In the genomic region with DNA sequence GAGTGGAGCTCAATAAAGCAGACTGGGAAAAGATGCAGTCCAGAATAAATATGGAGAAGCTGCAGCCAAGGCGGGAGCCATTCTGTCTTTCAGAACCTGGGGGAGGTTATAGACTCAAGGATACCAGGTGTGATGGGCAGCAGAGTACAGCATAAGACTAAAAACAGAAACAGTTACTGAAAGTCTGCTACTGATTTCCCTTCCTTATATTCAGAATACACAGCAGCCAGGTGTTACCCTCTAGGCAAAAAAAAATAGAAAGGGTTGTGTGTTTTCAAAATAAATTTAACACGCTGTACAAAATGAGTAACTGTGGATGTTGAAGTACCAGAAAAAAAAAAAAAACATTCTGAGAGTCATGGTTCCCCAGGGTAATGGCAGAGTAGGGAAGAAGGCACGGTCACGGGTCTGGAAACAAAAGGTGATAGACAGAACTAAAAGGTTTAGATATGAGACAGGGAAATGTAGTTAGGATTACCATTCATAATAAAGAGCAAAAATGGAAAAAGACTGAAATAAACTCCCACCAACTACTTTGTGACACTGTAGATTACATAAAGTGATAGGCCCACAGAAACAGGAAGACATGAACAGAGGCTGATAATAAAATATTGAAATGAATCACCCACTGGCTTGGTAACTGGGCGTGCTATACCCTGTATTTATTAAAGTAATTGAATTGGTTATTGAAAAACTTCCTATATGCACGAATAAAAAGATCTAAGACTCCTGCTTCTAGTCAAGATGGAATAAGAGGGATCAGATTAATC, we compare ENCODE assay signal across 14 cellular contexts. TPM values are rescaled to one million over a fixed set of nuclear protein-coding genes. Genes with fewer than 3 reads are reported as not detected.
A peak's percentile ranks its signal among the peaks of the same experiment; 100 is the strongest.
DNase-seq lines count a peak whose midpoint lies in the region; ATAC-seq and TF ChIP-seq lines count a peak whose summit lies in the region.
"Had no signal": no experiment of that assay in that cellular context is flagged by ENCODE, and none has a peak within 500 bp of the region (broad histone marks: within the 10 kb centered on the region; RNA-seq: fewer than 3 reads in every experiment).

No MANE protein-coding gene starts in this region.

- H3K9me3 Mint-ChIP-seq in T-helper 2 cell treated with Interferon-gamma antibody and Interleukin-4, amounts not matched to agents 5 μg/mL and 100 μg/mL, for 36 hours: no peaks in the 10 kb centered on the region

- DNase-seq in GM12864 (ENCODE audit: low read depth) (peak; percentile 57), medulla oblongata (ENCODE audit: extremely low spot score) (no peak), cerebellum (ENCODE audit: low spot score) (no peak)
- DNase-seq in activated effector memory CD4-positive, alpha-beta T cell treated with Interleukin-2 at 50 U/mL for 16 hours: no peak
- DNase-seq in T-helper 2 cell treated with Interferon-gamma antibody and Interleukin-4, amounts not matched to agents 5 μg/mL and 100 μg/mL, for 36 hours (ENCODE audit: low spot score): no peak
- DNase-seq: amygdala, DMS79, H7, NCI-H526 had no signal

- H3K27me3 Mint-ChIP-seq in T-helper 2 cell treated with Interferon-gamma antibody and Interleukin-4, amounts not matched to agents 5 μg/mL and 100 μg/mL, for 36 hours (ENCODE audit: low read depth): peaks cover 14% of the 10 kb centered on the region

- ATAC-seq in GM19372 (IDR thresholded peaks at IDR 0.05; ENCODE audit: low read depth, unreplicated experiment) (peak; percentile 96), HG02763 (IDR thresholded peaks at IDR 0.05; ENCODE audit: unreplicated experiment) (peak; percentile 100), HG03457 (IDR thresholded peaks at IDR 0.05; ENCODE audit: unreplicated experiment) (peak; percentile 99)
- ATAC-seq: SK-N-SH treated with all-trans-retinoic acid at 6 μM for 48 hours had no signal

- TF ChIP-seq CTCF in GM12864 (IDR thresholded peaks at IDR 0.05; ENCODE audit: low read depth, low read length, missing control alignments): no peak

- no peaks in the 10 kb centered on the region for H3K36me3 Mint-ChIP-seq in T-helper 2 cell treated with Interferon-gamma antibody and Interleukin-4, amounts not matched to agents 5 μg/mL and 100 μg/mL, for 36 hours (ENCODE audit: low read depth)

- H3K4me3 Mint-ChIP-seq in T-helper 2 cell treated with Interferon-gamma antibody and Interleukin-4, amounts not matched to agents 5 μg/mL and 100 μg/mL, for 36 hours: no peak overlapping the region

- no peak overlapping the region for H3K4me3 ChIP-seq in GM12864 (ENCODE audit: low read depth, low read length)
- H3K4me3 ChIP-seq: smooth muscle cell had no signal

- no peak overlapping the region for H3K27ac Mint-ChIP-seq in T-helper 2 cell treated with Interferon-gamma antibody and Interleukin-4, amounts not matched to agents 5 μg/mL and 100 μg/mL, for 36 hours

- no peaks in the 10 kb centered on the region for H3K4me1 Mint-ChIP-seq in T-helper 2 cell treated with Interferon-gamma antibody and Interleukin-4, amounts not matched to agents 5 μg/mL and 100 μg/mL, for 36 hours (ENCODE audit: low read depth)

RNA-seq across cellular contexts. Expression of gene HHIP, which starts 10.8 kb away (rescaled TPM):
- 10.6 TPM for total RNA-seq in cerebellum
